In the genomic region with DNA sequence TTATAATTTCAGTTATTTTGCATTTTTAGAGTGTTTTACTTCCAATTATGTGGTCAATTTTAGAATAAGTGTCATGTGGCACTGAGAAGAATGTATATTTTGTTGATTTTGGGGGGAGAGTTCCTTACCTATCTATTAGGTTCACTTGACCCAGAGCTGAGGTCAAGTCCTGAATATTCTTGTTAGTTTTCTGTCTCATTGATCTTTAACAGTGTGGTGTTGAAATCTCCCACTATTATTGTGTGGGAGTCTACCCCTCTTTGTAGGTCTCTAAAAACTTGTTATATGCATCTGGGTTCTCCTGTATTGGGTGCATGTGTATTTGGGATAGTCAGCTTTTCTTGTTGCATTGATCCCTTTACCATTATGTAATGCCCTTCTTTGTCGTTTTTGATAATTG, we compare ENCODE assay signal across 33 cellular contexts.
"Had no signal": no experiment of that assay in that cellular context is flagged by ENCODE, and none has a peak within 500 bp of the region (broad histone marks: within the 10 kb centered on the region; RNA-seq: fewer than 3 reads in every experiment).

No MANE protein-coding gene starts in this region.

- H3K27ac ChIP-seq: KMS-11 had no signal

- H3K9ac ChIP-seq: KMS-11 had no signal

- H3K4me3 ChIP-seq: MG63 had no signal

- DNase-seq: Karpas-422, MG63, MM.1S, MV-4-11, NCI-H1048, NCI-H1092, NCI-H1092 treated with DMSO at 0.1 percent for 48 hours, NCI-H1105, NCI-H1105 treated with DMSO at 0.1 percent for 48 hours, NCI-H1417, NCI-H1417 treated with DMSO at 0.1 percent for 48 hours, NCI-H1436, NCI-H1436 treated with DMSO at 0.1 percent for 48 hours, NCI-H146, NCI-H1694, NCI-H1694 treated with DMSO at 0.1 percent for 48 hours, NCI-H187, NCI-H187 treated with DMSO at 0.1 percent for 48 hours, NCI-H1930, NCI-H2029, NCI-H2029 treated with DMSO at 0.1 percent for 48 hours, NCI-H2081, NCI-H2081 treated with DMSO at 0.1 percent for 48 hours, NCI-H2107, NCI-H2171, NCI-H2171 treated with DMSO at 0.1 percent for 48 hours, NCI-H2227 treated with DMSO at 0.1 percent for 48 hours, NCI-H226, NCI-H345, NCI-H446, NCI-H446 treated with DMSO at 0.1 percent for 48 hours, NCI-H510A had no signal

- H3K4me2 ChIP-seq: KMS-11 had no signal

- H3K27me3 ChIP-seq: MG63 had no signal

- H3K9me3 ChIP-seq: MG63 had no signal

- H3K36me3 ChIP-seq: MG63 had no signal
